In the genomic region with DNA sequence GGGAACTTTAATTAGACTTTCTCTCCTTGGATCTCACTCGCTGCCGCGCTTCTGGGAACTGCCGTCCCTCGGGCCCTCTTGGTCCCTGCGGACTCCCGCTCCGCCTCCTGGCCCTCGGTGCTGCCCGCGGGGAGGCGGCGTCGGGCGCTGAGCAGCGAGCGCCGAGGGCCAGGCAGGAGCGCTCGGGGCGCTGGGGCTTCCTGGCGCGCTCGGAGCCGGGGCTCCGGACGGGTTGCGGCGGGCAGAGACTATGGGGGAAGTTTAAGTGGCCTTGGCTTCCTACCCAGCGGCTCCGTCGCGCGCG, we compare ENCODE assay signal across 11 cellular contexts. TPM values are rescaled to one million over a fixed set of nuclear protein-coding genes. Genes with fewer than 3 reads are reported as not detected.
DNase-seq lines count a peak whose midpoint lies in the region; ATAC-seq and TF ChIP-seq lines count a peak whose summit lies in the region.
"Had no signal": no experiment of that assay in that cellular context is flagged by ENCODE, and none has a peak within 500 bp of the region (broad histone marks: within the 10 kb centered on the region; RNA-seq: fewer than 3 reads in every experiment).

No MANE protein-coding gene starts in this region.

- peak; percentile 41 for ATAC-seq in RWPE2 (ENCODE audit: low read depth)
- ATAC-seq in psoas muscle: peak in 1 of 4 donors; percentile 32
- no peak for ATAC-seq in GM19455 (IDR thresholded peaks at IDR 0.05; ENCODE audit: unreplicated experiment)
- ATAC-seq in GM21367 (IDR thresholded peaks at IDR 0.05; ENCODE audit: unreplicated experiment): no peak

- WGBS in hepatocyte (ENCODE audit: low lambda C conversion rate, missing lambda C conversion rate): 2% methylated on average over 32 of the region's 35 CpGs
- 0 to 1% (median 1%) methylated on average over 20 to 35 of the region's 35 CpGs for WGBS in psoas muscle, 3 donors

- no peaks in the 10 kb centered on the region for H4K20me1 ChIP-seq in hepatocyte (ENCODE audit: insufficient read depth, poor library complexity, severe bottlenecking)

- H3K9me3 ChIP-seq in ES-I3 (ENCODE audit: control insufficient read depth, insufficient read depth, low read length) (no peaks in the 10 kb centered on the region), RWPE2 (ENCODE audit: severe bottlenecking) (no peaks in the 10 kb centered on the region), hepatocyte (ENCODE audit: low read depth) (no peaks in the 10 kb centered on the region), psoas muscle (no peaks in the 10 kb centered on the region)

- H3K79me2 ChIP-seq in hepatocyte: no peaks in the 10 kb centered on the region

- H3K27me3 ChIP-seq in RWPE2 (ENCODE audit: insufficient read depth, poor library complexity, severe bottlenecking) (peaks cover 72% of the 10 kb centered on the region), hepatocyte (peaks cover 79% of the 10 kb centered on the region), psoas muscle (ENCODE audit: insufficient read depth in 3 of 3, low read length in 2 of 3) (peaks cover 0 to 87% (median 21%) of the 10 kb centered on the region in 3 donors)

- H3K4me1 ChIP-seq in ES-I3 (ENCODE audit: insufficient read depth, low read length) (peaks cover 13% of the 10 kb centered on the region), RWPE2 (ENCODE audit: insufficient read depth, poor library complexity, severe bottlenecking) (no peaks in the 10 kb centered on the region), hepatocyte (ENCODE audit: insufficient read depth) (peaks cover 13% of the 10 kb centered on the region), psoas muscle (peaks cover 6% of the 10 kb centered on the region)

- peak overlapping the region; percentile 97 for H3K4me2 ChIP-seq in hepatocyte

- H2AFZ ChIP-seq in hepatocyte: peak overlapping the region; percentile 31

- TF ChIP-seq CTCF in RWPE2 (IDR thresholded peaks at IDR 0.05; ENCODE audit: poor library complexity, severe bottlenecking) (no peak), hepatocyte (IDR thresholded peaks at IDR 0.05; ENCODE audit: poor library complexity) (no peak), psoas muscle (IDR thresholded peaks at IDR 0.05) (no peak)

- intact Hi-C loops in psoas muscle (cut with DNase I): no loop called here

- DNase-seq in RWPE2 (ENCODE audit: low spot score) (no peak), hepatocyte (ENCODE audit: low spot score) (no peak), psoas muscle (no peak), GM19238 (ENCODE audit: insufficient read length, low spot score) (no peak), NCI-H187 treated with DMSO at 0.1 percent for 48 hours (lab: John Stamatoyannopoulos, UW) (no peak)
- DNase-seq: activated naive CD8-positive, alpha-beta T cell treated with anti-CD3 and anti-CD28 coated beads, Interleukin-2, amount 10 ng/mL, durations not matched to agents 7 days and 5 days; NCI-H187; stimulated activated naive CD4-positive, alpha-beta T cell had no signal

- no peak overlapping the region for H3K27ac ChIP-seq in RWPE2 (ENCODE audit: poor library complexity, severe bottlenecking)
- H3K27ac ChIP-seq in hepatocyte: no peak overlapping the region
- no peak overlapping the region for H3K27ac ChIP-seq in psoas muscle

- no peaks in the 10 kb centered on the region for H3K9me2 ChIP-seq in hepatocyte (replicated peaks; ENCODE audit: insufficient read depth)

- peak overlapping the region; percentile 27 for H3K4me3 ChIP-seq in RWPE2 (ENCODE audit: severe bottlenecking)
- H3K4me3 ChIP-seq in hepatocyte: no peak overlapping the region
- peak overlapping the region; percentile 65 for H3K4me3 ChIP-seq in psoas muscle

- peak overlapping the region; percentile 84 for H3K9ac ChIP-seq in ES-I3 (ENCODE audit: low read depth, low read length)

- H3K36me3 ChIP-seq in ES-I3 (ENCODE audit: insufficient read depth, low read length) (no peaks in the 10 kb centered on the region), RWPE2 (ENCODE audit: low read depth) (no peaks in the 10 kb centered on the region), hepatocyte (replicated peaks; ENCODE audit: insufficient read depth, low read depth) (no peaks in the 10 kb centered on the region), psoas muscle (ENCODE audit: insufficient read depth in 1 of 2, low read depth in 1 of 2) (no peaks in the 10 kb centered on the region)

RNA-seq across cellular contexts. Expression of a gene that starts 0.7 kb away (rescaled TPM):
- 0.07 and 0.36 TPM in 2 replicates for total RNA-seq in hepatocyte
- polyA plus RNA-seq in hepatocyte: 0.40 and 0.89 TPM in 2 replicates
- under 1 TPM in 3 of 4 donors, not detected in 1; 0.23 to 0.60 (median 0.42) TPM for total RNA-seq in psoas muscle
- under 1 TPM; 0.05 to 0.23 (median 0.10) TPM for polyA plus RNA-seq in psoas muscle
- total RNA-seq: activated naive CD8-positive, alpha-beta T cell treated with anti-CD3 and anti-CD28 coated beads, Interleukin-2, amount 10 ng/mL, durations not matched to agents 7 days and 5 days had no signal
